11 cellular contexts compared by ENCODE assay signal in genomic region chr16:57667526-57668258, GRCh38. TPM values are rescaled to one million over a fixed set of nuclear protein-coding genes. Genes with fewer than 3 reads are reported as not detected.
A peak's percentile ranks its signal among the peaks of the same experiment; 100 is the strongest.
DNase-seq lines count a peak whose midpoint lies in the region; ATAC-seq and TF ChIP-seq lines count a peak whose summit lies in the region.
"Had no signal": no experiment of that assay in that cellular context is flagged by ENCODE, and none has a peak within 500 bp of the region (broad histone marks: within the 10 kb centered on the region; RNA-seq: fewer than 3 reads in every experiment).

No MANE protein-coding gene starts in this region.

- peak overlapping the region; percentile 38 for H2AFZ ChIP-seq in neuronal stem cell (ENCODE audit: low read length)

- peak overlapping the region; percentile 24 for H2BK15ac ChIP-seq in neuronal stem cell (ENCODE audit: low read length)

- no peak overlapping the region for H4K8ac ChIP-seq in neuronal stem cell (ENCODE audit: low read depth, low read length)

- H4K91ac ChIP-seq in neuronal stem cell (ENCODE audit: low read depth, low read length, poor library complexity) = peak overlapping the region; percentile 69

- peak overlapping the region; percentile 11 for H3K14ac ChIP-seq in neuronal stem cell (ENCODE audit: low read length)

- H3K4ac ChIP-seq in neuronal stem cell (ENCODE audit: low read length) = no peak overlapping the region

- no peaks in the 10 kb centered on the region for H3K27me3 ChIP-seq in neuronal stem cell (ENCODE audit: control insufficient read depth in 3 of 3, insufficient read depth in 3 of 3, low read depth in 1 of 3, low read length in 3 of 3)

- TF ChIP-seq CTCF in GM10266 (IDR thresholded peaks at IDR 0.05; ENCODE audit: control insufficient read depth, insufficient read depth, low read depth, missing control alignments) = peak; percentile 19

- no peak for ATAC-seq in GM21717 (IDR thresholded peaks at IDR 0.05; ENCODE audit: unreplicated experiment)

- no peak for TF ChIP-seq POLR2A in erythroblast (IDR thresholded peaks at IDR 0.05; ENCODE audit: low read length)

- H3K36me3 ChIP-seq in neuronal stem cell (replicated peaks in 1 of 2; ENCODE audit: control insufficient read depth in 2 of 2, insufficient read depth in 2 of 2, low read length in 2 of 2) = peaks cover 12 to 21% of the 10 kb centered on the region in 2 donors

- H3K4me3 ChIP-seq in neuronal stem cell (ENCODE audit: low read length in 2 of 2) = no peak overlapping the region

- H3K79me1 ChIP-seq in neuronal stem cell (ENCODE audit: low read depth, low read length) = no peaks in the 10 kb centered on the region

- peak overlapping the region; percentile 49 for H2AK5ac ChIP-seq in neuronal stem cell (ENCODE audit: low read depth, low read length)

- peak overlapping the region; percentile 56 for H3K23ac ChIP-seq in neuronal stem cell (ENCODE audit: low read depth, low read length, poor library complexity)

- H3K18ac ChIP-seq in neuronal stem cell (ENCODE audit: low read length) = peak overlapping the region; percentile 66

- no peak overlapping the region for H3K27ac ChIP-seq in neuronal stem cell (replicated peaks; ENCODE audit: low read length)

- DNase-seq in GM10266 (ENCODE audit: extremely low spot score) (no peak), NCI-H69 (lab: John Stamatoyannopoulos, UW) (peak; percentile 29), erythroblast (lab: John Stamatoyannopoulos, UW) (peak; percentile 25 to 65), neuronal stem cell (ENCODE audit: low spot score) (no peak), ureter (ENCODE audit: low spot score) (no peak), DMS114 treated with DMSO at 0.1 percent for 48 hours (lab: John Stamatoyannopoulos, UW; ENCODE audit: unreplicated experiment) (no peak), mucosa of gallbladder (ENCODE audit: low spot score) (no peak)
- DNase-seq: activated T-cell treated with anti-CD3 and anti-CD28 coated beads, Interleukin-2, amount 50 U/mL, for 48 hours; foreskin melanocyte; NCI-H748 treated with DMSO at 0.1 percent for 48 hours had no signal

- peak overlapping the region; percentile 57 for H2BK5ac ChIP-seq in neuronal stem cell (ENCODE audit: low read length)

- peaks cover 3 to 6% of the 10 kb centered on the region in 2 donors for H3K4me1 ChIP-seq in neuronal stem cell (ENCODE audit: control insufficient read depth in 2 of 2, insufficient read depth in 1 of 2, low read depth in 1 of 2, low read length in 2 of 2)

- H3K9ac ChIP-seq in neuronal stem cell (ENCODE audit: low read depth, low read length, poor library complexity) = no peak overlapping the region

- no peak overlapping the region for H2BK12ac ChIP-seq in neuronal stem cell (ENCODE audit: low read length)

- no peaks in the 10 kb centered on the region for H3K9me3 ChIP-seq in neuronal stem cell (replicated peaks in 1 of 2; ENCODE audit: control insufficient read depth in 2 of 2, insufficient read depth in 1 of 2, low read depth in 1 of 2, low read length in 2 of 2)

- no CpG with 5 or more reads among the region's 17 CpGs for WGBS in neuronal stem cell (ENCODE audit: extremely low coverage in 2 of 2, insufficient read length in 2 of 2, insufficient replicate concordance in 1 of 2), 2 donors

- H3K4me2 ChIP-seq in neuronal stem cell (ENCODE audit: insufficient read depth, low read length, poor library complexity, severe bottlenecking) = no peak overlapping the region

- H2BK120ac ChIP-seq in neuronal stem cell (ENCODE audit: low read depth, low read length) = no peak overlapping the region

RNA-seq across cellular contexts. Expression of gene ADGRG3, which starts 0.4 kb away (rescaled TPM):
- 0.25 TPM for polyA plus RNA-seq in neuronal stem cell (2013, experiment 1 of 2)
- 0.33 TPM for polyA plus RNA-seq in neuronal stem cell (2013, experiment 2 of 2)
- total RNA-seq in ureter (2.2 TPM), mucosa of gallbladder (0.60 TPM)

RNA-seq across cellular contexts. Expression of gene DRC7, which starts 26.9 kb away (rescaled TPM):
- polyA plus RNA-seq in neuronal stem cell (2013, experiment 1 of 2) = 0.28 TPM
- 0.21 TPM for polyA plus RNA-seq in neuronal stem cell (2013, experiment 2 of 2)
- 0.49 TPM for total RNA-seq in ureter
- 1.9 TPM for total RNA-seq in mucosa of gallbladder

RNA-seq across cellular contexts. Expression of gene ADGRG1, which starts 39.3 kb away (rescaled TPM):
- 127 TPM for polyA plus RNA-seq in neuronal stem cell (2013, experiment 1 of 2)
- 124 TPM for polyA plus RNA-seq in neuronal stem cell (2013, experiment 2 of 2)
- total RNA-seq in ureter (201 TPM), mucosa of gallbladder (312 TPM)

Comparison
In these comparisons a context has a peak if more than half of its experiments do, and no peak if none do; other contexts are left out.
1. DNase-seq: peak in NCI-H69 (single experiment) and erythroblast (2 of 2); none in GM10266 (single experiment), neuronal stem cell (single experiment), ureter (single experiment), DMS114 treated with DMSO at 0.1 percent for 48 hours (single experiment) and mucosa of gallbladder (single experiment).